ENCODE assay signal across 4 cellular contexts in genomic region chr7:16034866-16035265, GRCh38.
"Had no signal": no experiment of that assay in that cellular context is flagged by ENCODE, and none has a peak within 500 bp of the region (broad histone marks: within the 10 kb centered on the region; RNA-seq: fewer than 3 reads in every experiment).

No MANE protein-coding gene starts in this region.

- DNase-seq: KBM-7 had no signal

- ATAC-seq: HepG2, K562 had no signal

- H3K27ac ChIP-seq: HL-60 had no signal

- H3K4me3 ChIP-seq: K562 had no signal
